8 cellular contexts compared by ENCODE assay signal in the genomic region with DNA sequence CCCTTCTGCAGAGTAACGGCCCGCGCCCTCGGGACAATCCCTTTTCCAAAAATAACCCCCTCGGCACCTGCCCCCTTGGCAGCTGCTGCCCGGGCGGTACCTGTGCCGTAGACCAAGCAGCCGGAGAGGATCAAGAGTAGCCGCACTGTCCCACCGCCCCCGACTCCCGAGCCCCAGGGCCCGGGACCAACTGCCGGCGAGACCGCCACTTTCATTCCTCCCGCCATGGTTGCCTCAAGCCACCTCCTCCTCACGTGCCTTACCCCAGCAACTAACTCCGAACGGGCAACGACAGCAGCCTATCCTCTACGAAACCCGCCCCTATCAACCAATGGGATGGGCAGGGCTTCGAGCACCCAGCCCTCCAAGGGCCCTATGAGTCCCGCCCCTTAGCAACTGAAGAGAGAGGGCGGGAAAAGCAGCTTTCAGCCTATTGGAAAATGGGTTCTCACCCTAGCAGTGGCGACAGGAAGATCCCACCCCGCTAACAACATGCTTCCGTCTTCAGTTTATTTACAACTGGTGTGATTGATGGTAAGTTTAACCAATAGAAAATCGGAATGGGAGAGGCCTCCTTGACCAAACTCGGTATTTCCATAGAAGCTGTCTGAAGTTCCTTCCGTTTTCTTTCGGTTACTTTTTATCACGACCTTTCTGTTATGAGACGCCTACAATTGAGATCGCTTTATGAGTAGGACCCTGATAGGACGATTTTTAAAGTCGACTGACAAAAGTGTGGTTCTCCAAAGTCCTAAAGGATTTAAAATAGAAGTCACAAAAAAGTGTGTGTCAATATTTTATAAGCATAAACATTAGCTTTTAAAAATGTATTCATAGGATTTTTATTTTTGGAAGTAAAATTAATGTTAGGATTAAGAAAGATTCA. TPM values are rescaled to one million over a fixed set of nuclear protein-coding genes. Genes with fewer than 3 reads are reported as not detected.
DNase-seq lines count a peak whose midpoint lies in the region; ATAC-seq, FAIRE-seq and TF ChIP-seq lines count a peak whose summit lies in the region.

A gene with protein sequence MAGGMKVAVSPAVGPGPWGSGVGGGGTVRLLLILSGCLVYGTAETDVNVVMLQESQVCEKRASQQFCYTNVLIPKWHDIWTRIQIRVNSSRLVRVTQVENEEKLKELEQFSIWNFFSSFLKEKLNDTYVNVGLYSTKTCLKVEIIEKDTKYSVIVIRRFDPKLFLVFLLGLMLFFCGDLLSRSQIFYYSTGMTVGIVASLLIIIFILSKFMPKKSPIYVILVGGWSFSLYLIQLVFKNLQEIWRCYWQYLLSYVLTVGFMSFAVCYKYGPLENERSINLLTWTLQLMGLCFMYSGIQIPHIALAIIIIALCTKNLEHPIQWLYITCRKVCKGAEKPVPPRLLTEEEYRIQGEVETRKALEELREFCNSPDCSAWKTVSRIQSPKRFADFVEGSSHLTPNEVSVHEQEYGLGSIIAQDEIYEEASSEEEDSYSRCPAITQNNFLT (minus strand): TSS at position 273 of the 886 bp plus-strand sequence. CDS start 46 bp downstream, at position 227.

- peak within 1 kb of the TSS; percentile 81 for H3K4me3 ChIP-seq in astrocyte of the cerebellum (ENCODE audit: low read depth, low read length)

- no peak for TF ChIP-seq CTCF in astrocyte of the cerebellum (IDR thresholded peaks at IDR 0.05; ENCODE audit: low read depth, low read length, missing control alignments)

- peak; percentile 85 for DNase-seq in GM18507 (ENCODE audit: extremely low spot score, insufficient read length, low read depth)
- peak; percentile 99 for DNase-seq in NCI-H2029 treated with DMSO at 0.1 percent for 48 hours (lab: John Stamatoyannopoulos, UW)
- DNase-seq in T-helper 9 cell: peak; percentile 86
- peak; percentile 100 for DNase-seq in astrocyte of the cerebellum (ENCODE audit: low read depth)
- peak; percentile 99 for DNase-seq in hepatic stellate cell (ENCODE audit: low spot score)
- peak; percentile 100 for DNase-seq in renal cortical epithelial cell (ENCODE audit: low read depth)
- DNase-seq in mesenteric fat pad (ENCODE audit: low spot score): no peak

- peak; percentile 99 for FAIRE-seq in GM18507 (lab: Jason Lieb, UNC)

- in situ Hi-C loops in astrocyte of the cerebellum (cut with HindIII; ENCODE audit: low sequenced_read_pairs): loop anchor here (10.0 kb wide), 1 partner anchor 96 kb away; no protein-coding TSS in a partner anchor

- ATAC-seq in HG02981 (IDR thresholded peaks at IDR 0.05; ENCODE audit: unreplicated experiment): peak; percentile 95

RNA-seq across cellular contexts. Expression of the gene that starts here (rescaled TPM):
- total RNA-seq in renal cortical epithelial cell (5.2 and 7.8 TPM in 2 replicates), mesenteric fat pad (8.6 TPM)
